ENCODE assay signal across 15 cellular contexts in genomic region chr16:76932541-76933211, GRCh38.
DNase-seq lines count a peak whose midpoint lies in the region; ATAC-seq and TF ChIP-seq lines count a peak whose summit lies in the region.
"Had no signal": no experiment of that assay in that cellular context is flagged by ENCODE, and none has a peak within 500 bp of the region (broad histone marks: within the 10 kb centered on the region; RNA-seq: fewer than 3 reads in every experiment).

No MANE protein-coding gene starts in this region.

- H3K4me3 ChIP-seq in IMR-90 (ENCODE audit: insufficient read depth, low read depth, low read length): no peak overlapping the region
- no peak overlapping the region for H3K4me3 ChIP-seq in prostate gland
- H3K4me3 ChIP-seq in H7 (ENCODE audit: insufficient read depth, low read depth, low read length): no peak overlapping the region
- no peak overlapping the region for H3K4me3 ChIP-seq in trophoblast cell (ENCODE audit: low read depth, low read length)
- H3K4me3 ChIP-seq: dorsolateral prefrontal cortex, SJSA1 had no signal

- H3K79me2 ChIP-seq in trophoblast cell (ENCODE audit: control insufficient read depth, insufficient read depth, low read length, poor library complexity): no peaks in the 10 kb centered on the region

- no TSS peak for BruUV-seq in IMR-90 (replicated peaks; lab: Mats Ljungman, UMichigan)

- no peak overlapping the region for H4K12ac ChIP-seq in trophoblast cell (ENCODE audit: low read depth, low read length)

- H4K8ac ChIP-seq in IMR-90 (ENCODE audit: low read depth in 2 of 2, low read length in 2 of 2) (no peak overlapping the region), trophoblast cell (ENCODE audit: low read depth, low read length) (no peak overlapping the region)

- H2BK12ac ChIP-seq in trophoblast cell (ENCODE audit: low read length): no peak overlapping the region

- H2AFZ ChIP-seq in IMR-90 (replicated peaks; ENCODE audit: low read length, poor library complexity) (no peak overlapping the region), trophoblast cell (ENCODE audit: insufficient read depth, low read length, poor library complexity) (no peak overlapping the region)

- H3K4me3 Mint-ChIP-seq in activated CD4-positive, alpha-beta T cell treated with anti-CD3 and anti-CD28 coated beads for 36 hours: no peak overlapping the region
- no peak overlapping the region for H3K4me3 Mint-ChIP-seq in endothelial cell (ENCODE audit: unreplicated experiment)
- H3K4me3 Mint-ChIP-seq in stimulated activated effector memory CD8-positive, alpha-beta T cell treated with anti-CD3 and anti-CD28 coated beads, Interleukin-12 subunit alpha, Interleukin-12 subunit beta, amount 100 ng/mL, for 72 hours: no peak overlapping the region
- H3K4me3 Mint-ChIP-seq: memory B cell; neural crest cell; stimulated activated naive CD8-positive, alpha-beta T cell treated with anti-CD3 and anti-CD28 coated beads, Interleukin-15, Interleukin-2, amounts not matched to agents 100 ng/mL and 50 ng/mL, for 24 hours had no signal

- intact Hi-C loops in activated CD4-positive, alpha-beta T cell treated with anti-CD3 and anti-CD28 coated beads for 36 hours (cut with DNase I, micrococcal nuclease): loop anchor here in 1 of 2 experiments (1.0 to 5.0 kb wide), 3 partner anchors 127 to 375 kb away; no protein-coding TSS in a partner anchor
- intact Hi-C loops in IMR-90 (cut with micrococcal nuclease) (no loop called here), prostate gland (cut with DNase I) (no loop called here)

- H3K4me2 ChIP-seq in IMR-90 (ENCODE audit: low read depth, low read length) (0 out of 2 replicates have a peak overlapping the region, but pooled peaks have one; percentile 45), trophoblast cell (ENCODE audit: low read length) (no peak overlapping the region)

- no peak overlapping the region for H3K56ac ChIP-seq in IMR-90 (ENCODE audit: extremely low read depth, insufficient read depth, low read length)

- H4K91ac ChIP-seq in IMR-90 (ENCODE audit: insufficient read depth, low read depth, low read length) (no peak overlapping the region), trophoblast cell (ENCODE audit: low read depth, low read length) (no peak overlapping the region)

- TF ChIP-seq POLR2A in IMR-90 (IDR thresholded peaks at IDR 0.05; ENCODE audit: low read depth, low read length) (no peak), prostate gland (IDR thresholded peaks at IDR 0.05) (no peak)

- no peak for TF ChIP-seq RAD21 in IMR-90 (IDR thresholded peaks at IDR 0.05; ENCODE audit: low read length)

- ATAC-seq in activated CD4-positive, alpha-beta T cell treated with anti-CD3 and anti-CD28 coated beads for 36 hours: peak; percentile 85
- no peak for ATAC-seq in IMR-90 (ENCODE audit: low read depth)
- peak; percentile 39 for ATAC-seq in stimulated activated effector memory CD8-positive, alpha-beta T cell treated with anti-CD3 and anti-CD28 coated beads, Interleukin-12 subunit alpha, Interleukin-12 subunit beta, amount 100 ng/mL, for 72 hours

- no peaks in the 10 kb centered on the region for H3K79me1 ChIP-seq in IMR-90 (ENCODE audit: low read depth in 1 of 2, low read length in 2 of 2)
- no peaks in the 10 kb centered on the region for H3K79me1 ChIP-seq in trophoblast cell (ENCODE audit: low read length)

- no peaks in the 10 kb centered on the region for H4K20me1 ChIP-seq in IMR-90 (ENCODE audit: insufficient read depth, low read length)

- H3K27ac ChIP-seq in IMR-90 (ENCODE audit: insufficient read depth, low read length) (no peak overlapping the region), prostate gland (no peak overlapping the region), trophoblast cell (ENCODE audit: low read depth, low read length) (no peak overlapping the region)
- H3K27ac ChIP-seq: SJSA1 had no signal

- no peak for DNase-seq in activated CD4-positive, alpha-beta T cell treated with anti-CD3 and anti-CD28 coated beads for 36 hours
- no peak for DNase-seq in activated CD4-positive, alpha-beta T cell treated with anti-CD3 and anti-CD28 coated beads, Interleukin-2, amount 50 U/mL, for 1 hour
- DNase-seq in IMR-90 (peak; percentile 17), endothelial cell (ENCODE audit: low spot score) (no peak), prostate gland (ENCODE audit: low spot score) (no peak), H7 (no peak), trophoblast cell (no peak)
- DNase-seq in stimulated activated effector memory CD8-positive, alpha-beta T cell treated with anti-CD3 and anti-CD28 coated beads, Interleukin-12 subunit alpha, Interleukin-12 subunit beta, amount 100 ng/mL, for 72 hours (ENCODE audit: low spot score in 2 of 2): no peak
- DNase-seq: dorsolateral prefrontal cortex, foreskin melanocyte, NCI-H1048 had no signal

- H3K27me3 ChIP-seq in IMR-90 (ENCODE audit: control insufficient read depth, insufficient read depth, low read length) (no peaks in the 10 kb centered on the region), prostate gland (replicated peaks; ENCODE audit: insufficient read depth) (no peaks in the 10 kb centered on the region), H7 (ENCODE audit: control insufficient read depth, insufficient read depth, low read length) (no peaks in the 10 kb centered on the region; the same call in 1 of the 2 replicates), trophoblast cell (ENCODE audit: insufficient read depth, low read length) (no peaks in the 10 kb centered on the region)
- H3K27me3 ChIP-seq: dorsolateral prefrontal cortex, SJSA1 had no signal

- POLR2A ChIA-PET in activated CD4-positive, alpha-beta T cell treated with anti-CD3 and anti-CD28 coated beads for 36 hours (lab: Charles Lee): no interaction called here
- POLR2A ChIA-PET in IMR-90 (lab: Charles Lee; ENCODE audit: unreplicated experiment): no interaction called here

- H2BK15ac ChIP-seq in IMR-90 (ENCODE audit: low read depth, low read length): no peak overlapping the region

- no peak for TF ChIP-seq CTCF in IMR-90 (conservative IDR thresholded peaks at IDR 0.05; ENCODE audit: low read depth, low read length)
- no peak for TF ChIP-seq CTCF in endothelial cell (IDR thresholded peaks at IDR 0.05; ENCODE audit: unreplicated experiment)
- TF ChIP-seq CTCF in prostate gland (IDR thresholded peaks at IDR 0.05): no peak

- CTCF ChIA-PET in activated CD4-positive, alpha-beta T cell treated with anti-CD3 and anti-CD28 coated beads for 36 hours (lab: Charles Lee): interaction anchor here (0.6 to 0.7 kb wide), 2 partner anchors 139 to 396 kb away, joined by 3 to 5 read pairs; no protein-coding TSS in a partner anchor
- CTCF ChIA-PET in IMR-90 (lab: Yijun Ruan, JAX): no interaction called here

- H3K14ac ChIP-seq in IMR-90 (replicated peaks; ENCODE audit: low read depth, low read length) (no peak overlapping the region), trophoblast cell (ENCODE audit: low read length) (no peak overlapping the region)

- no peaks in the 10 kb centered on the region for H3K4me1 ChIP-seq in IMR-90 (ENCODE audit: control insufficient read depth, insufficient read depth, low read length)
- no peaks in the 10 kb centered on the region for H3K4me1 ChIP-seq in prostate gland (replicated peaks)
- H3K4me1 ChIP-seq in trophoblast cell (ENCODE audit: control insufficient read depth in 1 of 2, insufficient read depth in 2 of 2, low read length in 2 of 2): no peaks in the 10 kb centered on the region
- H3K4me1 ChIP-seq: SJSA1 had no signal

- H2BK120ac ChIP-seq in IMR-90 (ENCODE audit: low read depth, low read length) (no peak overlapping the region), trophoblast cell (ENCODE audit: insufficient read depth, low read length, poor library complexity) (no peak overlapping the region)

- no peak overlapping the region for H4K5ac ChIP-seq in IMR-90 (ENCODE audit: low read depth, low read length)

- H3K23ac ChIP-seq in IMR-90 (ENCODE audit: low read depth, low read length) (no peak overlapping the region), trophoblast cell (ENCODE audit: low read length) (no peak overlapping the region)

- H3K4ac ChIP-seq in IMR-90 (ENCODE audit: low read depth, low read length) (no peak overlapping the region), trophoblast cell (ENCODE audit: low read depth, low read length) (no peak overlapping the region)

- in situ Hi-C loops in IMR-90 (cut with MboI; ENCODE audit: low sequenced_read_pairs): no loop called here

- no peak overlapping the region for H2BK20ac ChIP-seq in IMR-90 (ENCODE audit: low read depth, low read length)

- H3K18ac ChIP-seq in IMR-90 (ENCODE audit: low read depth, low read length) (no peak overlapping the region), trophoblast cell (ENCODE audit: low read length) (no peak overlapping the region)

- H3K36me3 Mint-ChIP-seq in activated CD4-positive, alpha-beta T cell treated with anti-CD3 and anti-CD28 coated beads for 36 hours (ENCODE audit: low read depth): no peaks in the 10 kb centered on the region
- no peaks in the 10 kb centered on the region for H3K36me3 Mint-ChIP-seq in endothelial cell (ENCODE audit: low read depth, unreplicated experiment)
- H3K36me3 Mint-ChIP-seq in stimulated activated effector memory CD8-positive, alpha-beta T cell treated with anti-CD3 and anti-CD28 coated beads, Interleukin-12 subunit alpha, Interleukin-12 subunit beta, amount 100 ng/mL, for 72 hours: no peaks in the 10 kb centered on the region
- H3K36me3 Mint-ChIP-seq: memory B cell had no signal

- no peak overlapping the region for H2BK5ac ChIP-seq in IMR-90 (ENCODE audit: low read depth, low read length, poor library complexity, severe bottlenecking)
- H2BK5ac ChIP-seq in trophoblast cell (ENCODE audit: low read depth, low read length, poor library complexity): no peak overlapping the region

- H3K9ac ChIP-seq in IMR-90 (ENCODE audit: low read depth, low read length) (no peak overlapping the region), trophoblast cell (ENCODE audit: low read length) (no peak overlapping the region)

- H3K9me3 ChIP-seq in IMR-90 (ENCODE audit: control insufficient read depth, insufficient read depth, low read length): no peaks in the 10 kb centered on the region; the same call in 1 of the 2 replicates
- no peaks in the 10 kb centered on the region for H3K9me3 ChIP-seq in prostate gland
- H3K9me3 ChIP-seq in trophoblast cell (ENCODE audit: insufficient read depth, low read depth, low read length): no peaks in the 10 kb centered on the region
- H3K9me3 ChIP-seq: SJSA1 had no signal

- H2AK5ac ChIP-seq in IMR-90 (ENCODE audit: low read depth, low read length) (no peak overlapping the region), trophoblast cell (ENCODE audit: low read length) (no peak overlapping the region)

- dilution Hi-C loops in IMR-90 (cut with HindIII; ENCODE audit: low sequenced_read_pairs, unreplicated experiment): no loop called here

- no peaks in the 10 kb centered on the region for H3K9me1 ChIP-seq in IMR-90 (ENCODE audit: insufficient read depth, low read length)

- peaks cover 4% of the 10 kb centered on the region for H3K4me1 Mint-ChIP-seq in activated CD4-positive, alpha-beta T cell treated with anti-CD3 and anti-CD28 coated beads for 36 hours
- peaks cover 4% of the 10 kb centered on the region for H3K4me1 Mint-ChIP-seq in endothelial cell (ENCODE audit: unreplicated experiment)
- H3K4me1 Mint-ChIP-seq in stimulated activated effector memory CD8-positive, alpha-beta T cell treated with anti-CD3 and anti-CD28 coated beads, Interleukin-12 subunit alpha, Interleukin-12 subunit beta, amount 100 ng/mL, for 72 hours: no peaks in the 10 kb centered on the region
- H3K4me1 Mint-ChIP-seq: memory B cell, neural crest cell had no signal

- H3K27ac Mint-ChIP-seq in activated CD4-positive, alpha-beta T cell treated with anti-CD3 and anti-CD28 coated beads for 36 hours: no peak overlapping the region
- peak overlapping the region; percentile 91 for H3K27ac Mint-ChIP-seq in endothelial cell (ENCODE audit: unreplicated experiment)
- peak overlapping the region; percentile 45 for H3K27ac Mint-ChIP-seq in stimulated activated effector memory CD8-positive, alpha-beta T cell treated with anti-CD3 and anti-CD28 coated beads, Interleukin-12 subunit alpha, Interleukin-12 subunit beta, amount 100 ng/mL, for 72 hours
- H3K27ac Mint-ChIP-seq: memory B cell; stimulated activated naive CD8-positive, alpha-beta T cell treated with anti-CD3 and anti-CD28 coated beads, Interleukin-15, Interleukin-2, amounts not matched to agents 100 ng/mL and 50 ng/mL, for 24 hours had no signal

- peaks cover 10% of the 10 kb centered on the region for H3K27me3 Mint-ChIP-seq in activated CD4-positive, alpha-beta T cell treated with anti-CD3 and anti-CD28 coated beads for 36 hours
- H3K27me3 Mint-ChIP-seq in endothelial cell (ENCODE audit: unreplicated experiment): no peaks in the 10 kb centered on the region
- H3K27me3 Mint-ChIP-seq: memory B cell; stimulated activated naive CD8-positive, alpha-beta T cell treated with anti-CD3 and anti-CD28 coated beads, Interleukin-15, Interleukin-2, amounts not matched to agents 100 ng/mL and 50 ng/mL, for 24 hours had no signal

- H2AK9ac ChIP-seq in IMR-90 (replicated peaks; ENCODE audit: low read depth, low read length, poor library complexity): no peak overlapping the region

- H3K9me3 Mint-ChIP-seq in activated CD4-positive, alpha-beta T cell treated with anti-CD3 and anti-CD28 coated beads for 36 hours (ENCODE audit: low read depth): peaks cover 4% of the 10 kb centered on the region
- H3K9me3 Mint-ChIP-seq in endothelial cell (ENCODE audit: unreplicated experiment): peaks cover 4% of the 10 kb centered on the region
- peaks cover 7% of the 10 kb centered on the region for H3K9me3 Mint-ChIP-seq in stimulated activated effector memory CD8-positive, alpha-beta T cell treated with anti-CD3 and anti-CD28 coated beads, Interleukin-12 subunit alpha, Interleukin-12 subunit beta, amount 100 ng/mL, for 72 hours

- WGBS in IMR-90 (ENCODE audit: extremely low coverage in 2 of 2, insufficient read length in 1 of 2), 2 experiments: no CpG with 5 or more reads among the region's 1 CpG
- 77% methylated on average over 1 of the region's 1 CpG for WGBS in prostate gland
- WGBS in trophoblast cell (ENCODE audit: extremely low coverage, insufficient coverage, insufficient read length): no CpG with 5 or more reads among the region's 1 CpG

- H3K36me3 ChIP-seq in IMR-90 (ENCODE audit: control insufficient read depth, insufficient read depth, low read length) (no peaks in the 10 kb centered on the region), prostate gland (no peaks in the 10 kb centered on the region), H7 (replicated peaks; ENCODE audit: control insufficient read depth, insufficient read depth, low read length) (no peaks in the 10 kb centered on the region), trophoblast cell (ENCODE audit: control insufficient read depth in 1 of 2, insufficient read depth in 2 of 2, low read length in 2 of 2) (no peaks in the 10 kb centered on the region)
- H3K36me3 ChIP-seq: SJSA1 had no signal
